In genomic region chr1:234971586-234972297, GRCh38 we compare ENCODE assay signal across 9 cellular contexts.
A peak's percentile ranks its signal among the peaks of the same experiment; 100 is the strongest.
DNase-seq lines count a peak whose midpoint lies in the region; ATAC-seq lines count a peak whose summit lies in the region.
"Had no signal": no experiment of that assay in that cellular context is flagged by ENCODE, and none has a peak within 500 bp of the region (broad histone marks: within the 10 kb centered on the region; RNA-seq: fewer than 3 reads in every experiment).

No MANE protein-coding gene starts in this region.

- peaks cover 8 to 16% of the 10 kb centered on the region in 2 donors for H3K9me3 Mint-ChIP-seq in activated naive CD4-positive, alpha-beta T cell treated with anti-CD3 and anti-CD28 coated beads, Interleukin-2, amount 50 U/mL, for 72 hours
- H3K9me3 Mint-ChIP-seq in activated naive CD4-positive, alpha-beta T cell treated with anti-CD3 and anti-CD28 coated beads, Interleukin-2, amount 10 ng/mL, durations not matched to agents 7 days and 5 days: no peaks in the 10 kb centered on the region
- peaks cover 14% of the 10 kb centered on the region for H3K9me3 Mint-ChIP-seq in activated T-helper 17 cell treated with anti-CD3 and anti-CD28 coated beads, Interleukin-2, amount 50 U/mL, for 72 hours

- H3K4me3 Mint-ChIP-seq in activated naive CD4-positive, alpha-beta T cell treated with anti-CD3 and anti-CD28 coated beads, Interleukin-2, amount 10 ng/mL, durations not matched to agents 7 days and 5 days: no peak overlapping the region
- H3K4me3 Mint-ChIP-seq in activated T-helper 17 cell treated with anti-CD3 and anti-CD28 coated beads, Interleukin-2, amount 50 U/mL, for 72 hours: peak overlapping the region; percentile 73

- H3K4me2 ChIP-seq in mesenchymal stem cell (ENCODE audit: low read length, poor library complexity, severe bottlenecking): no peak overlapping the region

- ATAC-seq in activated naive CD4-positive, alpha-beta T cell treated with anti-CD3 and anti-CD28 coated beads, Interleukin-2, amount 50 U/mL, for 72 hours: peak in 1 of 2 donors; percentile 51
- ATAC-seq in activated T-helper 17 cell treated with anti-CD3 and anti-CD28 coated beads, Interleukin-2, amount 50 U/mL, for 72 hours (replicated peaks): peak; percentile 37
- ATAC-seq in HG02938 (IDR thresholded peaks at IDR 0.05; ENCODE audit: unreplicated experiment): no peak

- H3K14ac ChIP-seq in mesenchymal stem cell (ENCODE audit: low read length in 2 of 2): no peak overlapping the region

- H4K8ac ChIP-seq in mesenchymal stem cell (ENCODE audit: low read length): peak overlapping the region; percentile 59

- H3K4me1 ChIP-seq in mesenchymal stem cell (ENCODE audit: control insufficient read depth, insufficient read depth, low read depth, low read length) (peaks cover 27% of the 10 kb centered on the region), urinary bladder (ENCODE audit: insufficient read depth) (no peaks in the 10 kb centered on the region)

- WGBS in mesenchymal stem cell: 79% methylated on average over 9 of the region's 9 CpGs
- 79% methylated on average over 9 of the region's 9 CpGs for WGBS in urinary bladder

- no peaks in the 10 kb centered on the region for H3K27me3 Mint-ChIP-seq in activated naive CD4-positive, alpha-beta T cell treated with anti-CD3 and anti-CD28 coated beads, Interleukin-2, amount 10 ng/mL, durations not matched to agents 7 days and 5 days
- H3K27me3 Mint-ChIP-seq in activated T-helper 17 cell treated with anti-CD3 and anti-CD28 coated beads, Interleukin-2, amount 50 U/mL, for 72 hours: no peaks in the 10 kb centered on the region

- CTCF ChIA-PET in activated naive CD4-positive, alpha-beta T cell treated with anti-CD3 and anti-CD28 coated beads, Interleukin-2, amount 10 ng/mL, durations not matched to agents 7 days and 5 days (lab: Charles Lee): interaction anchor here (0.8 to 1.2 kb wide), 4 partner anchors 9 to 472 kb away, joined by 3 read pairs; no protein-coding TSS in a partner anchor

- no peak overlapping the region for H3K23ac ChIP-seq in mesenchymal stem cell (ENCODE audit: low read length in 2 of 2)

- peak overlapping the region; percentile 82 for H2BK5ac ChIP-seq in mesenchymal stem cell (ENCODE audit: low read depth, low read length, poor library complexity, severe bottlenecking)

- H2AK5ac ChIP-seq in mesenchymal stem cell (ENCODE audit: low read length, severe bottlenecking): peak overlapping the region; percentile 65

- peak overlapping the region; percentile 92 for H4K91ac ChIP-seq in mesenchymal stem cell (ENCODE audit: low read length)

- H3K27ac Mint-ChIP-seq in activated naive CD4-positive, alpha-beta T cell treated with anti-CD3 and anti-CD28 coated beads, Interleukin-2, amount 50 U/mL, for 72 hours: peak overlapping the region; percentile 40 to 62
- H3K27ac Mint-ChIP-seq in activated naive CD4-positive, alpha-beta T cell treated with anti-CD3 and anti-CD28 coated beads, Interleukin-2, amount 10 ng/mL, durations not matched to agents 7 days and 5 days: no peak overlapping the region
- peak overlapping the region; percentile 91 for H3K27ac Mint-ChIP-seq in activated T-helper 17 cell treated with anti-CD3 and anti-CD28 coated beads, Interleukin-2, amount 50 U/mL, for 72 hours

- H3K27ac ChIP-seq in mesenchymal stem cell (ENCODE audit: low read length, poor library complexity, severe bottlenecking): peak overlapping the region; percentile 99
- H3K27ac ChIP-seq in urinary bladder (ENCODE audit: low read depth): peak overlapping the region; percentile 42

- H2BK12ac ChIP-seq in mesenchymal stem cell (ENCODE audit: low read length in 2 of 2): peak overlapping the region; percentile 37 to 75

- no peaks in the 10 kb centered on the region for H3K36me3 ChIP-seq in mesenchymal stem cell (ENCODE audit: control insufficient read depth in 1 of 2, insufficient read depth in 2 of 2, low read depth in 1 of 2, low read length in 2 of 2)
- no peaks in the 10 kb centered on the region for H3K36me3 ChIP-seq in urinary bladder (ENCODE audit: insufficient read depth)

- H3K9ac ChIP-seq in mesenchymal stem cell (ENCODE audit: low read length): peak overlapping the region; percentile 88

- H2BK120ac ChIP-seq in mesenchymal stem cell (ENCODE audit: low read depth, low read length): peak overlapping the region; percentile 65

- H3K79me1 ChIP-seq in mesenchymal stem cell (replicated peaks; ENCODE audit: low read length, poor library complexity, severe bottlenecking): no peaks in the 10 kb centered on the region

- peaks cover 8 to 38% of the 10 kb centered on the region in 2 donors for H3K36me3 Mint-ChIP-seq in activated naive CD4-positive, alpha-beta T cell treated with anti-CD3 and anti-CD28 coated beads, Interleukin-2, amount 50 U/mL, for 72 hours
- no peaks in the 10 kb centered on the region for H3K36me3 Mint-ChIP-seq in activated naive CD4-positive, alpha-beta T cell treated with anti-CD3 and anti-CD28 coated beads, Interleukin-2, amount 10 ng/mL, durations not matched to agents 7 days and 5 days
- no peaks in the 10 kb centered on the region for H3K36me3 Mint-ChIP-seq in activated T-helper 17 cell treated with anti-CD3 and anti-CD28 coated beads, Interleukin-2, amount 50 U/mL, for 72 hours (ENCODE audit: low read depth)

- H3K9me3 ChIP-seq in mesenchymal stem cell (ENCODE audit: control insufficient read depth, low read length): no peaks in the 10 kb centered on the region

- no peak overlapping the region for H2BK15ac ChIP-seq in mesenchymal stem cell (ENCODE audit: low read depth, poor library complexity, severe bottlenecking)

- peak overlapping the region; percentile 41 to 54 for H3K18ac ChIP-seq in mesenchymal stem cell (ENCODE audit: low read depth in 1 of 2, low read length in 2 of 2)

- H3K4me1 Mint-ChIP-seq in activated naive CD4-positive, alpha-beta T cell treated with anti-CD3 and anti-CD28 coated beads, Interleukin-2, amount 10 ng/mL, durations not matched to agents 7 days and 5 days: peaks cover 37% of the 10 kb centered on the region
- peaks cover 50% of the 10 kb centered on the region for H3K4me1 Mint-ChIP-seq in activated T-helper 17 cell treated with anti-CD3 and anti-CD28 coated beads, Interleukin-2, amount 50 U/mL, for 72 hours

- H3K4me3 ChIP-seq in mesenchymal stem cell (ENCODE audit: insufficient read depth in 1 of 2, low read depth in 1 of 2, low read length in 2 of 2) (no peak overlapping the region), urinary bladder (ENCODE audit: low read depth, low read length) (no peak overlapping the region)

- no peak for DNase-seq in activated naive CD4-positive, alpha-beta T cell treated with anti-CD3 and anti-CD28 coated beads, Interleukin-2, amount 50 U/mL, for 72 hours (ENCODE audit: low spot score in 2 of 2)
- no peak for DNase-seq in activated naive CD4-positive, alpha-beta T cell treated with anti-CD3 and anti-CD28 coated beads, Interleukin-2, amount 10 ng/mL, durations not matched to agents 7 days and 5 days
- DNase-seq in mesenchymal stem cell: peak; percentile 59
- DNase-seq in COLO829 (ENCODE audit: low spot score): no peak
- DNase-seq in T-helper 9 cell: no peak
- DNase-seq: Calu3 had no signal

- no peaks in the 10 kb centered on the region for H3K27me3 ChIP-seq in mesenchymal stem cell (ENCODE audit: control insufficient read depth in 1 of 2, insufficient read depth in 1 of 2, low read length in 2 of 2)

- peak overlapping the region; percentile 73 to 93 for H3K4ac ChIP-seq in mesenchymal stem cell (ENCODE audit: low read depth in 1 of 2, low read length in 2 of 2)

- no peak overlapping the region for H2AFZ ChIP-seq in mesenchymal stem cell (ENCODE audit: low read depth, low read length)
